In the genomic region with DNA sequence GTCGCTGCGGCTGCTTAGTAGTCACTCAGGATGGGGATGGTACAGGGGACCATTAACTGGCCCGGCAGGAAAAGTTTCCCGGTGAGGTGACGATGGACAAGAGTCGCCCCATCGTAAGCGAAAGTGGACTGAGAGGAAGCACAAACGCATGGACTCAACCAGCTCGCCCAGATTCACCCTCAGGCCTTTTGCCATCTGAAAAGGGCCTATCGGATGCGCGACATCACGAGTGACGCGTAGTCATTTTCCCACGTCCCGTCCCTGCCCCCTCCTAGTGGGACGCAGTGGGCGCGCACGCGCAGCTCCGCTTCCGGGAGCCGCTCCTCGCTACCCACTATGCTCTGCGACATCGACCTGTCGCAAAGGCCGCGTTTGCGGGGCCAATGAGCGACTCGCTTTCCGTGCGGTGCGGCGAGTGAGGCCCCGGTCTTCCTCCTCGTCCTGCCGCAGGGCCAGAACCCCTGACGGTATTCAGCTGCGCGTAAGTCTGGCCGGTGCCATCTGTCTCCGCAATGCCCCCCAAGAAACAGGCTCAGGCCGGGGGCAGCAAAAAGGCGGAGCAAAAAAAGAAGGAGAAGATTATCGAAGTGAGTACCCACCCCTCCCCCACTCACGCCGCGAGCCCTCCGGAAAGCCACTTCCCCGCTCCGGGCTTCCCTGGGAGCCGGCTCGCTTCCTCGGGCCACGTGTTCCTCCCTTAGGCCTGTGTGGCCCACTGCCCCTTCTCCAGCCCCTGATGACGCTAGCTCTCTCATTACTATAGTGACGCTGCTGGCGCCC, we compare ENCODE assay signal across 1 cellular context.
TF ChIP-seq lines count a peak whose summit lies in the region.

Gene ZC3H15 (plus strand): TSS at position 390 of the 780 bp plus-strand sequence. CDS start 123 bp downstream, at position 513.

TF ChIP-seq in K562, 482 proteins besides CTCF, POLR2A, EP300 and RAD21 (continued from another document and continues in another):
- TF ChIP-seq, protein P1, sequence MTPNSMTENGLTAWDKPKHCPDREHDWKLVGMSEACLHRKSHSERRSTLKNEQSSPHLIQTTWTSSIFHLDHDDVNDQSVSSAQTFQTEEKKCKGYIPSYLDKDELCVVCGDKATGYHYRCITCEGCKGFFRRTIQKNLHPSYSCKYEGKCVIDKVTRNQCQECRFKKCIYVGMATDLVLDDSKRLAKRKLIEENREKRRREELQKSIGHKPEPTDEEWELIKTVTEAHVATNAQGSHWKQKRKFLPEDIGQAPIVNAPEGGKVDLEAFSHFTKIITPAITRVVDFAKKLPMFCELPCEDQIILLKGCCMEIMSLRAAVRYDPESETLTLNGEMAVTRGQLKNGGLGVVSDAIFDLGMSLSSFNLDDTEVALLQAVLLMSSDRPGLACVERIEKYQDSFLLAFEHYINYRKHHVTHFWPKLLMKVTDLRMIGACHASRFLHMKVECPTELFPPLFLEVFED (CRISPR knock-in tag; conservative IDR thresholded peaks at IDR 0.05): no peak
- no peak for TF ChIP-seq SRSF9 (IDR thresholded peaks at IDR 0.05; ENCODE audit: borderline replicate concordance, low read depth, low read length)
- no peak for TF ChIP-seq JUN (IDR thresholded peaks at IDR 0.05; ENCODE audit: borderline replicate concordance, low read depth, low read length)
- TF ChIP-seq JUN (CRISPR knock-in tag; IDR thresholded peaks at IDR 0.05; ENCODE audit: borderline replicate concordance): no peak; the same call in 1 of the 2 replicates
- TF ChIP-seq IFI16 (CRISPR knock-in tag; IDR thresholded peaks at IDR 0.05): no peak
- TF ChIP-seq, protein P2, sequence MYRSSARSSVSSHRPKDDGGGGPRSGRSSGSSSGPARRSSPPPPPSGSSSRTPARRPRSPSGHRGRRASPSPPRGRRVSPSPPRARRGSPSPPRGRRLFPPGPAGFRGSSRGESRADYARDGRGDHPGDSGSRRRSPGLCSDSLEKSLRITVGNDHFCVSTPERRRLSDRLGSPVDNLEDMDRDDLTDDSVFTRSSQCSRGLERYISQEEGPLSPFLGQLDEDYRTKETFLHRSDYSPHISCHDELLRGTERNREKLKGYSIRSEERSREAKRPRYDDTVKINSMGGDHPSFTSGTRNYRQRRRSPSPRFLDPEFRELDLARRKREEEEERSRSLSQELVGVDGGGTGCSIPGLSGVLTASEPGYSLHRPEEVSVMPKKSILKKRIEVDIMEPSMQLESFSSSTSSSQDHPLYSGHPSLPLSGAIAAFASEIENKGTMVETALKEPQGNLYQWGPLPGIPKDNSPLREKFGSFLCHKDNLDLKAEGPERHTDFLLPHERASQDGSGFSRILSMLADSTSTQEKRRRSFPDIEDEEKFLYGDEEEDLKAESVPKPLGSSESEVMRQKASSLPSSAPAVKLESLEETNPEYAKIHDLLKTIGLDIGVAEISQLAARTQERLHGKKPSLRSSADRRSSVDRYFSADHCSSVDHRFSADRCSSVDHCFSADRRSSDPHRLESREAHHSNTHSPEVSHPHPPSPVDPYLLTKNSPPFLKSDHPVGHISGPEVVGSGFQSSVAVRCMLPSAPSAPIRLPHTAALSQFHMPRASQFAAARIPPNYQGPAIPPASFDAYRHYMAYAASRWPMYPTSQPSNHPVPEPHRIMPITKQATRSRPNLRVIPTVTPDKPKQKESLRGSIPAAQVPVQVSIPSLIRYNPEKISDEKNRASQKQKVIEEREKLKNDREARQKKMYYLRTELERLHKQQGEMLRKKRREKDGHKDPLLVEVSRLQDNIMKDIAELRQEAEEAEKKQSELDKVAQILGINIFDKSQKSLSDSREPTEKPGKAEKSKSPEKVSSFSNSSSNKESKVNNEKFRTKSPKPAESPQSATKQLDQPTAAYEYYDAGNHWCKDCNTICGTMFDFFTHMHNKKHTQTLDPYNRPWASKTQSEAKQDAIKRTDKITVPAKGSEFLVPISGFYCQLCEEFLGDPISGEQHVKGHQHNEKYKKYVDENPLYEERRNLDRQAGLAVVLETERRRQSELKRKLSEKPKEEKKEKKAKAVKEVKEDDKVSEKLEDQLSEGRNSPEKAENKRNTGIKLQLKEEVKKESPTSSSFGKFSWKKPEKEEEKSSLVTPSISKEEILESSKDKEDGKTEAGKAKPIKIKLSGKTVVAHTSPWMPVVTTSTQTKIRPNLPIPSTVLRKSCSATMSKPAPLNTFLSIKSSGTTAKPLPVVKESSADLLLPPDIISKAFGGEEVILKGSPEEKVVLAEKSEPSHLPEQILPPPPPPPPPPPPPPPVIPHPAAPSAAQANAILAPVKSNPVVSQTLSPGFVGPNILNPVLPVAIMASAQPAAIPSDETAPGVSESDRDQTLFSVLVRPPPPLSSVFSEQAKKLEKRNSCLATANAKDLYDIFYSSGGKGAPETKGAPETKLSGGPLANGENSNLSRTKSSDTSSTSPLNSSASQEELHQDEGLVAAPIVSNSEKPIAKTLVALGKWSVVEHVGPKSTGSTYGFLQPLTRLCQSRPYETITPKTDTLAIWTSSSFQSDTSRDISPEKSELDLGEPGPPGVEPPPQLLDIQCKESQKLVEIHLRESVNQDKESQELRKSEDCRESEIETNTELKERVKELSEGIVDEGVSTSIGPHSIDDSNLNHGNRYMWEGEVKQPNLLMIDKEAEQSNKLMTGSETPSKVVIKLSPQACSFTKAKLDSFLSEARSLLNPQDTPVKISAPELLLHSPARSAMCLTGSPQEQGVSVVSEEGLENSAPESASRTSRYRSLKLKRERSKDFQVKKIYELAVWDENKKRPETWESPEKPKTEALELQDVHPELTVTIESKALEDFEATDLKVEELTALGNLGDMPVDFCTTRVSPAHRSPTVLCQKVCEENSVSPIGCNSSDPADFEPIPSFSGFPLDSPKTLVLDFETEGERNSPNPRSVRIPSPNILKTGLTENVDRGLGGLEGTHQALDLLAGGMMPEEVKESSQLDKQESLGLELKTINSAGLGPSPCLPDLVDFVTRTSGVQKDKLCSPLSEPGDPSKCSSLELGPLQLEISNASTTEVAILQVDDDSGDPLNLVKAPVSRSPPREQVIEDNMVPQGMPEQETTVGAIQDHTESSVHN (IDR thresholded peaks at IDR 0.05; ENCODE audit: borderline replicate concordance in 1 of 2, low read depth in 1 of 2): no peak
- TF ChIP-seq SIX5 (IDR thresholded peaks at IDR 0.05; ENCODE audit: borderline replicate concordance in 1 of 2, insufficient read depth in 1 of 2, low read depth in 1 of 2, low read length in 2 of 2): peak in 1 of 2 experiments; percentile 21; a peak in 1 of 4 replicates
- 0 out of 2 replicates have a peak, but pooled peaks have one; percentile 17 for TF ChIP-seq NR1H2 (CRISPR knock-in tag; IDR thresholded peaks at IDR 0.05)
- TF ChIP-seq PCBP2 (IDR thresholded peaks at IDR 0.05; ENCODE audit: low read depth, low read length, poor library complexity, severe bottlenecking): no peak
- no peak for TF ChIP-seq PPARD (CRISPR knock-in tag; IDR thresholded peaks at IDR 0.05)
- TF ChIP-seq KLF6 (CRISPR knock-in tag; IDR thresholded peaks at IDR 0.05; ENCODE audit: borderline replicate concordance): no peak
- TF ChIP-seq ATF4 (CRISPR knock-in tag; IDR thresholded peaks at IDR 0.05): no peak
- TF ChIP-seq TARDBP (IDR thresholded peaks at IDR 0.05): no peak
- TF ChIP-seq FOXK1 (CRISPR knock-in tag; IDR thresholded peaks at IDR 0.05; ENCODE audit: borderline replicate concordance): peak; percentile 20; the same call in 1 of the 2 replicates
- 0 out of 2 replicates have a peak, but pooled peaks have one; percentile 21 for TF ChIP-seq MIER1 (IDR thresholded peaks at IDR 0.05; ENCODE audit: low read depth)
- peak; percentile 61 for TF ChIP-seq JUND (IDR thresholded peaks at IDR 0.05; ENCODE audit: borderline replicate concordance, low read depth, low read length)
- peak; percentile 72; the same call in 2 of the 3 replicates for TF ChIP-seq JUND (tag; IDR thresholded peaks at IDR 0.05; ENCODE audit: borderline replicate concordance, low read depth, low read length)
- TF ChIP-seq KLF10 (CRISPR knock-in tag; IDR thresholded peaks at IDR 0.05): no peak
- no peak for TF ChIP-seq DEAF1 (CRISPR knock-in tag; IDR thresholded peaks at IDR 0.05)
- TF ChIP-seq ZC3H4 (CRISPR knock-in tag; IDR thresholded peaks at IDR 0.05; ENCODE audit: borderline replicate concordance): no peak
- peak; percentile 84 for TF ChIP-seq RNF2 (IDR thresholded peaks at IDR 0.05)
- no peak for TF ChIP-seq SREBF2 (CRISPR knock-in tag; IDR thresholded peaks at IDR 0.05)
- peak; percentile 92 for TF ChIP-seq LCOR (CRISPR knock-in tag; IDR thresholded peaks at IDR 0.05)
- TF ChIP-seq ZNF311 (CRISPR knock-in tag; IDR thresholded peaks at IDR 0.05): no peak
- peak; percentile 75; the same call in 1 of the 2 replicates for TF ChIP-seq ZNF644 (tag; IDR thresholded peaks at IDR 0.05; ENCODE audit: low read depth)
- TF ChIP-seq, protein P3, sequence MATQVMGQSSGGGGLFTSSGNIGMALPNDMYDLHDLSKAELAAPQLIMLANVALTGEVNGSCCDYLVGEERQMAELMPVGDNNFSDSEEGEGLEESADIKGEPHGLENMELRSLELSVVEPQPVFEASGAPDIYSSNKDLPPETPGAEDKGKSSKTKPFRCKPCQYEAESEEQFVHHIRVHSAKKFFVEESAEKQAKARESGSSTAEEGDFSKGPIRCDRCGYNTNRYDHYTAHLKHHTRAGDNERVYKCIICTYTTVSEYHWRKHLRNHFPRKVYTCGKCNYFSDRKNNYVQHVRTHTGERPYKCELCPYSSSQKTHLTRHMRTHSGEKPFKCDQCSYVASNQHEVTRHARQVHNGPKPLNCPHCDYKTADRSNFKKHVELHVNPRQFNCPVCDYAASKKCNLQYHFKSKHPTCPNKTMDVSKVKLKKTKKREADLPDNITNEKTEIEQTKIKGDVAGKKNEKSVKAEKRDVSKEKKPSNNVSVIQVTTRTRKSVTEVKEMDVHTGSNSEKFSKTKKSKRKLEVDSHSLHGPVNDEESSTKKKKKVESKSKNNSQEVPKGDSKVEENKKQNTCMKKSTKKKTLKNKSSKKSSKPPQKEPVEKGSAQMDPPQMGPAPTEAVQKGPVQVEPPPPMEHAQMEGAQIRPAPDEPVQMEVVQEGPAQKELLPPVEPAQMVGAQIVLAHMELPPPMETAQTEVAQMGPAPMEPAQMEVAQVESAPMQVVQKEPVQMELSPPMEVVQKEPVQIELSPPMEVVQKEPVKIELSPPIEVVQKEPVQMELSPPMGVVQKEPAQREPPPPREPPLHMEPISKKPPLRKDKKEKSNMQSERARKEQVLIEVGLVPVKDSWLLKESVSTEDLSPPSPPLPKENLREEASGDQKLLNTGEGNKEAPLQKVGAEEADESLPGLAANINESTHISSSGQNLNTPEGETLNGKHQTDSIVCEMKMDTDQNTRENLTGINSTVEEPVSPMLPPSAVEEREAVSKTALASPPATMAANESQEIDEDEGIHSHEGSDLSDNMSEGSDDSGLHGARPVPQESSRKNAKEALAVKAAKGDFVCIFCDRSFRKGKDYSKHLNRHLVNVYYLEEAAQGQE (CRISPR knock-in tag; IDR thresholded peaks at IDR 0.05; ENCODE audit: low read depth): no peak
- TF ChIP-seq FOXJ2 (tag; IDR thresholded peaks at IDR 0.05): no peak
- peak; percentile 93 for TF ChIP-seq MEIS2 (IDR thresholded peaks at IDR 0.05; ENCODE audit: partially characterized antibody)
- peak in 1 of 2 experiments; percentile 68; a peak in 1 of 4 replicates for TF ChIP-seq KDM4B (IDR thresholded peaks at IDR 0.05; ENCODE audit: borderline replicate concordance in 2 of 2, low read depth in 1 of 2)
- TF ChIP-seq, protein P4, sequence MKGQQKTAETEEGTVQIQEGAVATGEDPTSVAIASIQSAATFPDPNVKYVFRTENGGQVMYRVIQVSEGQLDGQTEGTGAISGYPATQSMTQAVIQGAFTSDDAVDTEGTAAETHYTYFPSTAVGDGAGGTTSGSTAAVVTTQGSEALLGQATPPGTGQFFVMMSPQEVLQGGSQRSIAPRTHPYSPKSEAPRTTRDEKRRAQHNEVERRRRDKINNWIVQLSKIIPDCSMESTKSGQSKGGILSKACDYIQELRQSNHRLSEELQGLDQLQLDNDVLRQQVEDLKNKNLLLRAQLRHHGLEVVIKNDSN (CRISPR knock-in tag; IDR thresholded peaks at IDR 0.05): peak; percentile 69; the same call in 1 of the 2 replicates
- TF ChIP-seq NR0B1 (IDR thresholded peaks at IDR 0.05; ENCODE audit: partially characterized antibody): no peak
- TF ChIP-seq ARNT (IDR thresholded peaks at IDR 0.05): no peak; a peak in 1 of 4 replicates
- no peak for TF ChIP-seq CLOCK (CRISPR knock-in tag; IDR thresholded peaks at IDR 0.05; ENCODE audit: borderline replicate concordance)
